ENCODE assay signal across 1 cellular context in genomic region chr1:64584479-64584878, GRCh38.
TF ChIP-seq lines count a peak whose summit lies in the region.

No MANE protein-coding gene starts in this region.

TF ChIP-seq in HCT116, 20 proteins besides CTCF, POLR2A, EP300 and RAD21 (continued from another document):
- TF ChIP-seq ATF3 (IDR thresholded peaks at IDR 0.05): no peak
- TF ChIP-seq ZFX (IDR thresholded peaks at IDR 0.05): no peak
- no peak for TF ChIP-seq EZH2 (IDR thresholded peaks at IDR 0.05)
- TF ChIP-seq SIN3A (IDR thresholded peaks at IDR 0.05; ENCODE audit: low read depth): no peak
- no peak for TF ChIP-seq ZNF274 (IDR thresholded peaks at IDR 0.05; ENCODE audit: low read depth, low read length)
- no peak for TF ChIP-seq CBX3 (IDR thresholded peaks at IDR 0.05; ENCODE audit: low read depth)
- TF ChIP-seq SP1 (IDR thresholded peaks at IDR 0.05; ENCODE audit: low read depth): no peak
- no peak for TF ChIP-seq POLR2AphosphoS5 (IDR thresholded peaks at IDR 0.05; ENCODE audit: low read depth, low read length)
- no peak for TF ChIP-seq REST (IDR thresholded peaks at IDR 0.05; ENCODE audit: low read depth)
- no peak for TF ChIP-seq TCF7L2 (IDR thresholded peaks at IDR 0.05; ENCODE audit: borderline replicate concordance, extremely low read depth, insufficient read depth, insufficient read length)
